Comparison of ENCODE assay signal across 1 cellular context in the genomic region with DNA sequence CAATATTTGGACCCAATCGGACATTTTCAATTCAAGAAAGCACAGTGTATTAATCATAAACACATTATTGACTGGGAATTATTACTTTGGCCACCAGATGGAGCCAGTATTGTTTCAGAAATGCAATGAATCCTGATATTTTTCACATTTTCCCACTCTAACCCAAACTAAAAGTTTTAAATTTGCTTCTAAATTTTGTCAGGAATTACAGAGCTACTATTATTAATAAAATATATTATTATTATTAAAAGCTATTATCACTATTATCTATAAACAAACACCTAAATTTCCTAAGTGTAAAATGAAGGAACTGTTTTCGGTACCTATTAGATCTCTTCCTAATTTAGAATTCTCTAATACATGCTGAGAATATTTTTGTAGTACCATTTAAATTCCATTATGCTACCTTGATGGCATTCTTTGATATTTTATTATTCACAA.
TF ChIP-seq lines count a peak whose summit lies in the region.

No MANE protein-coding gene starts in this region.

TF ChIP-seq in WTC11, 78 proteins besides CTCF, POLR2A, EP300 and RAD21 (continued from another document):
- TF ChIP-seq, protein P1, sequence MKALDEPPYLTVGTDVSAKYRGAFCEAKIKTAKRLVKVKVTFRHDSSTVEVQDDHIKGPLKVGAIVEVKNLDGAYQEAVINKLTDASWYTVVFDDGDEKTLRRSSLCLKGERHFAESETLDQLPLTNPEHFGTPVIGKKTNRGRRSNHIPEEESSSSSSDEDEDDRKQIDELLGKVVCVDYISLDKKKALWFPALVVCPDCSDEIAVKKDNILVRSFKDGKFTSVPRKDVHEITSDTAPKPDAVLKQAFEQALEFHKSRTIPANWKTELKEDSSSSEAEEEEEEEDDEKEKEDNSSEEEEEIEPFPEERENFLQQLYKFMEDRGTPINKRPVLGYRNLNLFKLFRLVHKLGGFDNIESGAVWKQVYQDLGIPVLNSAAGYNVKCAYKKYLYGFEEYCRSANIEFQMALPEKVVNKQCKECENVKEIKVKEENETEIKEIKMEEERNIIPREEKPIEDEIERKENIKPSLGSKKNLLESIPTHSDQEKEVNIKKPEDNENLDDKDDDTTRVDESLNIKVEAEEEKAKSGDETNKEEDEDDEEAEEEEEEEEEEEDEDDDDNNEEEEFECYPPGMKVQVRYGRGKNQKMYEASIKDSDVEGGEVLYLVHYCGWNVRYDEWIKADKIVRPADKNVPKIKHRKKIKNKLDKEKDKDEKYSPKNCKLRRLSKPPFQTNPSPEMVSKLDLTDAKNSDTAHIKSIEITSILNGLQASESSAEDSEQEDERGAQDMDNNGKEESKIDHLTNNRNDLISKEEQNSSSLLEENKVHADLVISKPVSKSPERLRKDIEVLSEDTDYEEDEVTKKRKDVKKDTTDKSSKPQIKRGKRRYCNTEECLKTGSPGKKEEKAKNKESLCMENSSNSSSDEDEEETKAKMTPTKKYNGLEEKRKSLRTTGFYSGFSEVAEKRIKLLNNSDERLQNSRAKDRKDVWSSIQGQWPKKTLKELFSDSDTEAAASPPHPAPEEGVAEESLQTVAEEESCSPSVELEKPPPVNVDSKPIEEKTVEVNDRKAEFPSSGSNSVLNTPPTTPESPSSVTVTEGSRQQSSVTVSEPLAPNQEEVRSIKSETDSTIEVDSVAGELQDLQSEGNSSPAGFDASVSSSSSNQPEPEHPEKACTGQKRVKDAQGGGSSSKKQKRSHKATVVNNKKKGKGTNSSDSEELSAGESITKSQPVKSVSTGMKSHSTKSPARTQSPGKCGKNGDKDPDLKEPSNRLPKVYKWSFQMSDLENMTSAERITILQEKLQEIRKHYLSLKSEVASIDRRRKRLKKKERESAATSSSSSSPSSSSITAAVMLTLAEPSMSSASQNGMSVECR (CRISPR knock-in tag; IDR thresholded peaks at IDR 0.05; ENCODE audit: borderline replicate concordance) = no peak
- TF ChIP-seq IRF2 (CRISPR knock-in tag; IDR thresholded peaks at IDR 0.05; ENCODE audit: borderline replicate concordance, low read depth) = no peak
- no peak for TF ChIP-seq TEAD1 (CRISPR knock-in tag; IDR thresholded peaks at IDR 0.05)
- TF ChIP-seq ZNF121 (CRISPR knock-in tag; IDR thresholded peaks at IDR 0.05) = no peak
- TF ChIP-seq, protein P2, sequence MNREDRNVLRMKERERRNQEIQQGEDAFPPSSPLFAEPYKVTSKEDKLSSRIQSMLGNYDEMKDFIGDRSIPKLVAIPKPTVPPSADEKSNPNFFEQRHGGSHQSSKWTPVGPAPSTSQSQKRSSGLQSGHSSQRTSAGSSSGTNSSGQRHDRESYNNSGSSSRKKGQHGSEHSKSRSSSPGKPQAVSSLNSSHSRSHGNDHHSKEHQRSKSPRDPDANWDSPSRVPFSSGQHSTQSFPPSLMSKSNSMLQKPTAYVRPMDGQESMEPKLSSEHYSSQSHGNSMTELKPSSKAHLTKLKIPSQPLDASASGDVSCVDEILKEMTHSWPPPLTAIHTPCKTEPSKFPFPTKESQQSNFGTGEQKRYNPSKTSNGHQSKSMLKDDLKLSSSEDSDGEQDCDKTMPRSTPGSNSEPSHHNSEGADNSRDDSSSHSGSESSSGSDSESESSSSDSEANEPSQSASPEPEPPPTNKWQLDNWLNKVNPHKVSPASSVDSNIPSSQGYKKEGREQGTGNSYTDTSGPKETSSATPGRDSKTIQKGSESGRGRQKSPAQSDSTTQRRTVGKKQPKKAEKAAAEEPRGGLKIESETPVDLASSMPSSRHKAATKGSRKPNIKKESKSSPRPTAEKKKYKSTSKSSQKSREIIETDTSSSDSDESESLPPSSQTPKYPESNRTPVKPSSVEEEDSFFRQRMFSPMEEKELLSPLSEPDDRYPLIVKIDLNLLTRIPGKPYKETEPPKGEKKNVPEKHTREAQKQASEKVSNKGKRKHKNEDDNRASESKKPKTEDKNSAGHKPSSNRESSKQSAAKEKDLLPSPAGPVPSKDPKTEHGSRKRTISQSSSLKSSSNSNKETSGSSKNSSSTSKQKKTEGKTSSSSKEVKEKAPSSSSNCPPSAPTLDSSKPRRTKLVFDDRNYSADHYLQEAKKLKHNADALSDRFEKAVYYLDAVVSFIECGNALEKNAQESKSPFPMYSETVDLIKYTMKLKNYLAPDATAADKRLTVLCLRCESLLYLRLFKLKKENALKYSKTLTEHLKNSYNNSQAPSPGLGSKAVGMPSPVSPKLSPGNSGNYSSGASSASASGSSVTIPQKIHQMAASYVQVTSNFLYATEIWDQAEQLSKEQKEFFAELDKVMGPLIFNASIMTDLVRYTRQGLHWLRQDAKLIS (CRISPR knock-in tag; IDR thresholded peaks at IDR 0.05; ENCODE audit: borderline replicate concordance) = no peak
